1 cellular context compared by ENCODE assay signal in genomic region chr14:50039734-50040400, GRCh38.
TF ChIP-seq lines count a peak whose summit lies in the region.

No MANE protein-coding gene starts in this region.

TF ChIP-seq in GM23338, 12 proteins besides CTCF, POLR2A, EP300 and RAD21 (continued from another document):
- TF ChIP-seq REST (IDR thresholded peaks at IDR 0.05; ENCODE audit: unreplicated experiment) (no peak), CREB1 (CRISPR knock-in tag; IDR thresholded peaks at IDR 0.05; ENCODE audit: low read depth) (no peak), POLR2AphosphoS5 (IDR thresholded peaks at IDR 0.05; ENCODE audit: low read depth) (no peak), ETS1 (IDR thresholded peaks at IDR 0.05) (no peak)
